ENCODE assay signal across 8 cellular contexts in the genomic region with DNA sequence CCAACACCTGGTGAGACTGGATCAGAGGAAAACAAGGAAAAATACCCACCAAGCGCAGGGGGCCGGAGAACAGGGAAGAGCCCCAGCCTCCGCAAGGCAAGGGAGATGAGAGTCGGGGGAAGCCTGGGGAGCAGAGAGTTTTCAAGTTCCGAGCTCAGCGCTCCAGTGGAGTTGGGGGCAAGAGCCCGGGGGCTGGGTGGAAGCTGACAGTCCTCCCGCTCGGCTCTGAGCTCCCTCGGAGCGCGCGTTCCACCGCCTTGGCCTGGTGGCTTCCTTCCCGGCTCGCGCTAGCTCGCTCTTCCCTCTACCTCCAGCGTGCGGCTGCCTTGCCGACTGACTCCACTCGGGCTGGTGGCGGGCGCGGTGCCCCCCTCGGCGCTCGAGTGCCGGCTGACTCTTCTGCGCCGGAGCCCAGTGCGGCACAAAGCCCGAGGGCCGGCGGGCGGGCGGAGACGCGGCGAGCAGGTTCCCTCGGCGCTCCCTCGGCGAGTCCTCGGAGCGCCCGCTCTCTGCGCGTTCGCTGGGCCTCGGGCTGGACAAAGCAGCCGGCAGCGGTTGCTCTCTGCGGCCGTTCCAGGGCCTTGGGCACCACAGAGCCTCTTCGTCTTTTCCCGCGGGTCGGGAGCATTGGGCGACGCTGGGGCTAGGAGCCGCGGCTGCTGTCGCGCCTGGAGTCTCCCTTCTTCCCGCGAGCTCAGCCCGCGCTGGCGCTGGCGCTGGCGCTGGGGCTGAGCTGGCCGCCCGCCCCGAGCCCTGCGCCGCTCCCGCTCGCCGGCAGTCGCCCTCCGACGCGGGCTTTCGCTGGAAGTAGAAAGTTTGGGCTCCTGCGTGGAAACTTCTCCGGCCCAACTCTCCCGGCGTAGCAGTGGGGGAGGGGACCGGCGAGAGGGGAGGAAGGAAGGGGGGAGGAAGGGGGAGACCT. TPM values are rescaled to one million over a fixed set of nuclear protein-coding genes. Genes with fewer than 3 reads are reported as not detected.
DNase-seq lines count a peak whose midpoint lies in the region; ATAC-seq and TF ChIP-seq lines count a peak whose summit lies in the region.

No MANE protein-coding gene starts in this region.

- peaks cover 97% of the 10 kb centered on the region for H3K27me3 ChIP-seq in upper lobe of right lung
- H3K27me3 ChIP-seq in uterus = peaks cover 46 to 90% of the 10 kb centered on the region in 2 donors

- H3K9me3 ChIP-seq in upper lobe of right lung = no peaks in the 10 kb centered on the region
- H3K9me3 ChIP-seq in uterus = no peaks in the 10 kb centered on the region

- peak overlapping the region; percentile 2 for H3K4me3 ChIP-seq in lower leg skin (ENCODE audit: low read depth, poor library complexity, severe bottlenecking)
- H3K4me3 ChIP-seq in upper lobe of right lung = peak overlapping the region; percentile 28
- H3K4me3 ChIP-seq in uterus = peak overlapping the region in 1 of 2 donors; percentile 38

- TF ChIP-seq CTCF in lower leg skin (IDR thresholded peaks at IDR 0.05) (no peak), upper lobe of right lung (IDR thresholded peaks at IDR 0.05) (no peak), uterus (IDR thresholded peaks at IDR 0.05) (no peak)

- 3 to 6% methylated on average over 26 to 60 of the region's 91 CpGs for WGBS in lower leg skin, 2 donors

- H3K36me3 ChIP-seq in upper lobe of right lung = no peaks in the 10 kb centered on the region
- no peaks in the 10 kb centered on the region for H3K36me3 ChIP-seq in uterus

- intact Hi-C loops in lower leg skin (cut with DNase I; ENCODE audit: low total_unique reads) (loop anchor here (5.0 kb wide), 1 partner anchor 512 kb away; no protein-coding TSS in a partner anchor), upper lobe of right lung (cut with DNase I) (no loop called here), uterus (cut with DNase I; ENCODE audit: low total_unique reads) (no loop called here)

- ATAC-seq in upper lobe of right lung = peak; percentile 3

- peak overlapping the region; percentile 27 for H3K27ac ChIP-seq in caudate nucleus (ENCODE audit: low read depth, low read length)
- no peak overlapping the region for H3K27ac ChIP-seq in upper lobe of right lung
- H3K27ac ChIP-seq in uterus = no peak overlapping the region

- peak; percentile 37 for DNase-seq in NCI-H2196 (lab: John Stamatoyannopoulos, UW; ENCODE audit: unreplicated experiment)
- DNase-seq in NCI-H2196 treated with DMSO at 0.1 percent for 48 hours (lab: John Stamatoyannopoulos, UW; ENCODE audit: unreplicated experiment) = no peak
- peak; percentile 35 for DNase-seq in NCI-H2227 treated with DMSO at 0.1 percent for 48 hours (lab: John Stamatoyannopoulos, UW)
- no peak for DNase-seq in caudate nucleus (lab: John Stamatoyannopoulos, UW)
- DNase-seq in lower leg skin (ENCODE audit: low spot score in 2 of 2) = peak in 1 of 2 donors; percentile 84
- DNase-seq in upper lobe of right lung = no peak
- DNase-seq in stimulated activated CD4-positive, alpha-beta T cell treated with anti-CD3 and anti-CD28 coated beads, Interleukin-1b, Interleukin-23, amount 100 ng/mL, for 48 hours = no peak
- DNase-seq in uterus = no peak

- H3K4me1 ChIP-seq in upper lobe of right lung = peaks cover 49% of the 10 kb centered on the region
- peaks cover 0 to 29% of the 10 kb centered on the region in 2 donors for H3K4me1 ChIP-seq in uterus

- TF ChIP-seq POLR2A in lower leg skin (IDR thresholded peaks at IDR 0.05) (no peak), uterus (IDR thresholded peaks at IDR 0.05) (no peak)

RNA-seq across cellular contexts. Expression of a gene that starts 1.0 kb away (rescaled TPM):
- total RNA-seq in lower leg skin = 1 to 10 TPM in 1 of 4 donors, under 1 TPM in 2, not detected in 1; 0.13 to 2.7 (median 0.67) TPM
- total RNA-seq in upper lobe of right lung = not detected
- under 1 TPM in 1 of 4 donors, not detected in 3; 0.62 TPM for total RNA-seq in uterus

Comparison
In these comparisons a context has a peak if more than half of its experiments do, and no peak if none do; other contexts are left out.
1. DNase-seq: peak in NCI-H2196 (single experiment) and NCI-H2227 treated with DMSO at 0.1 percent for 48 hours (single experiment); none in NCI-H2196 treated with DMSO at 0.1 percent for 48 hours (single experiment), caudate nucleus (0 of 61), upper lobe of right lung (single experiment), stimulated activated CD4-positive, alpha-beta T cell treated with anti-CD3 and anti-CD28 coated beads, Interleukin-1b, Interleukin-23, amount 100 ng/mL, for 48 hours (single experiment) and uterus (0 of 2).